In the genomic region with DNA sequence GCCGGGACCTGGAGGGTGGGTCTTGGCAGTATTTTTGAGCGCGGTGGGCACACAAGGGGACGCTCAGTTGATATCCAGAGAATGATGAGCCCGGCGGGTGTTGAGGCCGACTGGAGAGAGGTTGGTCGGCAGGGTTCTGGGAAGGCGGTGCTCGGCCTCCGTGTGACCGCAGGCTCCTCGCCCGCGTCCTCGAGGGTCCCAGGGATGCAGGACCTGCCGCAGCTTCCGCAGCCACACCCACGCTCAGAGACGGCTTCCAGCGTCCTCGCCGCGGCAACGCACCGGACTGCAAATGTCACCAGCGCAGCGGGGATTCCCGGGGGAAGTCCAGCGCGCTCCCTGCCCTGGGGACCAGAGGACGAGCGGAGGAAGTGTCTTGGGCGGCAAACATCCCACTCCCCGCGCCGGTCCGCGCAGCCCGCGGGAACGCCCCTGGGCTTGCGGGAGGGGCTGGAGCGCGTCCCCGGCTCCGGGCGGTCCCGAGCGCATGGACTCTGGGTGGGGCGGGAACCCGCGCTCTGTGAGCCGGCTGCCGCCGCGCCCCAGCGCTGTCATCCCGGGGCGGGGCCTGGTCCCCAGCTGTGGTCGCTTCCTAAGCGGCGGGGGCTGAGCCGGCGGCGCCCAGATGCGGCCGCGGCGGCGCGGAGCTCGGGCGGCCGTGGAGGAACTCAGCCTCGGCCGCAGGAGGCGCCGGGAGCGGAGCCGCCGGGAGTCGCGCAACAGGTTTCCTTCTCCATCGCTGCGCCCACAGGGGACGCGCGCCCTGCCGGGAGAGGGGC, we compare ENCODE assay signal across 8 cellular contexts. TPM values are rescaled to one million over a fixed set of nuclear protein-coding genes. Genes with fewer than 3 reads are reported as not detected.
DNase-seq lines count a peak whose midpoint lies in the region; ATAC-seq, FAIRE-seq and TF ChIP-seq lines count a peak whose summit lies in the region.

A gene (plus strand): TSS at position 624 of the 779 bp plus-strand sequence. CDS start 36,111 bp downstream, outside the sequence.

- TF ChIP-seq CTCF in BE2C (IDR thresholded peaks at IDR 0.05; ENCODE audit: low read depth, low read length) = no peak
- no peak for TF ChIP-seq CTCF in glutamatergic neuron (IDR thresholded peaks at IDR 0.05; ENCODE audit: partially characterized antibody, unreplicated experiment)
- no peak for TF ChIP-seq CTCF in pancreas (IDR thresholded peaks at IDR 0.05)
- TF ChIP-seq CTCF in tibial nerve (IDR thresholded peaks at IDR 0.05) = peak in 1 of 5 experiments; percentile 20

- no peaks in the 10 kb centered on the region for H3K36me3 Mint-ChIP-seq in glutamatergic neuron (ENCODE audit: unreplicated experiment)

- no peaks in the 10 kb centered on the region for H3K4me1 ChIP-seq in BE2C
- H3K4me1 ChIP-seq in SJCRH30 = peaks cover 4% of the 10 kb centered on the region; the same call in 1 of the 2 replicates
- H3K4me1 ChIP-seq in pancreas = no peaks in the 10 kb centered on the region
- peaks cover 0 to 21% (median 0%) of the 10 kb centered on the region in 4 donors for H3K4me1 ChIP-seq in tibial nerve

- H3K27me3 ChIP-seq in BE2C (peaks cover 27% of the 10 kb centered on the region), SJCRH30 (no peaks in the 10 kb centered on the region), pancreas (no peaks in the 10 kb centered on the region), tibial nerve (no peaks in the 10 kb centered on the region)

- peaks cover 12% of the 10 kb centered on the region for H3K27me3 Mint-ChIP-seq in glutamatergic neuron (ENCODE audit: unreplicated experiment)

- H3K9me3 ChIP-seq in BE2C (no peaks in the 10 kb centered on the region), SJCRH30 (replicated peaks) (no peaks in the 10 kb centered on the region), pancreas (no peaks in the 10 kb centered on the region), tibial nerve (no peaks in the 10 kb centered on the region)

- no peak within 1 kb of the TSS for H3K27ac Mint-ChIP-seq in glutamatergic neuron (ENCODE audit: unreplicated experiment)

- intact Hi-C loops in pancreas (cut with DNase I) = no loop called here

- peak within 1 kb of the TSS; percentile 31 for H3K27ac ChIP-seq in SJCRH30
- H3K27ac ChIP-seq in pancreas = peak within 1 kb of the TSS in 2 of 4 donors; percentile 32 to 38
- H3K27ac ChIP-seq in tibial nerve = peak within 1 kb of the TSS in 3 of 4 donors; percentile 73 to 77 (median 75)

- 1% methylated on average over 74 to 90 of the region's 90 CpGs for WGBS in pancreas, 2 donors
- WGBS in tibial nerve, 2 donors = 1 to 3% methylated on average over 32 to 60 of the region's 90 CpGs

- DNase-seq in BE2C = peak; percentile 39
- DNase-seq in SJCRH30 = peak; percentile 79 to 87
- peak; percentile 55 for DNase-seq in activated gamma-delta T cell treated with Interleukin-2 at 50 U/mL for 16 hours
- peak; percentile 56 for DNase-seq in glutamatergic neuron
- DNase-seq in pancreas = peak; percentile 37 to 81 (median 57)
- peak; percentile 21 to 22 for DNase-seq in tibial nerve (ENCODE audit: low spot score in 2 of 2)

- TF ChIP-seq EP300 in tibial nerve (IDR thresholded peaks at IDR 0.05) = no peak

- no peaks in the 10 kb centered on the region for H3K4me1 Mint-ChIP-seq in glutamatergic neuron (ENCODE audit: low read depth, unreplicated experiment)

- peaks cover 3% of the 10 kb centered on the region for H3K9me3 Mint-ChIP-seq in glutamatergic neuron (ENCODE audit: unreplicated experiment)

- H3K4me3 Mint-ChIP-seq in glutamatergic neuron (ENCODE audit: unreplicated experiment) = peak within 1 kb of the TSS; percentile 81

- peak within 1 kb of the TSS; percentile 31 for H3K4me3 ChIP-seq in BE2C (ENCODE audit: low read depth, low read length)
- peak within 1 kb of the TSS; percentile 73 for H3K4me3 ChIP-seq in SJCRH30
- H3K4me3 ChIP-seq in pancreas = peak within 1 kb of the TSS; percentile 63 to 86 (median 72)
- H3K4me3 ChIP-seq in tibial nerve = peak within 1 kb of the TSS; percentile 49 to 83 (median 76)

- ATAC-seq in GM19328 (IDR thresholded peaks at IDR 0.05; ENCODE audit: unreplicated experiment) (peak; percentile 69), HG03457 (IDR thresholded peaks at IDR 0.05; ENCODE audit: unreplicated experiment) (peak; percentile 51), pancreas (peak; percentile 76 to 87 (median 86))

- FAIRE-seq in pancreas (lab: Jason Lieb, UNC) = no peak

- TF ChIP-seq POLR2A in tibial nerve (IDR thresholded peaks at IDR 0.05) = peak in 1 of 2 donors; percentile 58

- no peaks in the 10 kb centered on the region for H3K36me3 ChIP-seq in BE2C
- no peaks in the 10 kb centered on the region for H3K36me3 ChIP-seq in SJCRH30
- H3K36me3 ChIP-seq in pancreas = no peaks in the 10 kb centered on the region
- H3K36me3 ChIP-seq in tibial nerve = no peaks in the 10 kb centered on the region

RNA-seq across cellular contexts. Expression of the gene that starts here (rescaled TPM):
- not detected for polyA plus RNA-seq in BE2C (2012; ENCODE audit: insufficient read depth, insufficient read length, low read depth)
- total RNA-seq in SJCRH30 (2014; rRNA removed; shearing (Covaris generic)) = 16.1 and 16.6 TPM in 2 replicates
- total RNA-seq in glutamatergic neuron (ENCODE audit: unreplicated experiment) (not detected), pancreas (1 to 10 TPM in 4 of 6 donors, under 1 TPM in 2; 0.47 to 2.6 (median 1.0) TPM), tibial nerve (10 to 100 TPM in 3 of 4 donors, 1 to 10 TPM in 1; 5.3 to 24.3 (median 12.5) TPM)
- 1 to 10 TPM; 1.1 TPM for polyA plus RNA-seq in pancreas

Comparison
In these comparisons a context has a peak if more than half of its experiments do, and no peak if none do; other contexts are left out.
1. Peak in DNase-seq in glutamatergic neuron; RNA of the gene not detected or under 1 TPM.
2. DNase-seq: peak in every context shown above with its lines; median percentile 83 in SJCRH30; 57 in pancreas; 56 in glutamatergic neuron; 55 in activated gamma-delta T cell treated with Interleukin-2 at 50 U/mL for 16 hours; 39 in BE2C; 22 in tibial nerve.